24 cellular contexts compared by ENCODE assay signal in the genomic region with DNA sequence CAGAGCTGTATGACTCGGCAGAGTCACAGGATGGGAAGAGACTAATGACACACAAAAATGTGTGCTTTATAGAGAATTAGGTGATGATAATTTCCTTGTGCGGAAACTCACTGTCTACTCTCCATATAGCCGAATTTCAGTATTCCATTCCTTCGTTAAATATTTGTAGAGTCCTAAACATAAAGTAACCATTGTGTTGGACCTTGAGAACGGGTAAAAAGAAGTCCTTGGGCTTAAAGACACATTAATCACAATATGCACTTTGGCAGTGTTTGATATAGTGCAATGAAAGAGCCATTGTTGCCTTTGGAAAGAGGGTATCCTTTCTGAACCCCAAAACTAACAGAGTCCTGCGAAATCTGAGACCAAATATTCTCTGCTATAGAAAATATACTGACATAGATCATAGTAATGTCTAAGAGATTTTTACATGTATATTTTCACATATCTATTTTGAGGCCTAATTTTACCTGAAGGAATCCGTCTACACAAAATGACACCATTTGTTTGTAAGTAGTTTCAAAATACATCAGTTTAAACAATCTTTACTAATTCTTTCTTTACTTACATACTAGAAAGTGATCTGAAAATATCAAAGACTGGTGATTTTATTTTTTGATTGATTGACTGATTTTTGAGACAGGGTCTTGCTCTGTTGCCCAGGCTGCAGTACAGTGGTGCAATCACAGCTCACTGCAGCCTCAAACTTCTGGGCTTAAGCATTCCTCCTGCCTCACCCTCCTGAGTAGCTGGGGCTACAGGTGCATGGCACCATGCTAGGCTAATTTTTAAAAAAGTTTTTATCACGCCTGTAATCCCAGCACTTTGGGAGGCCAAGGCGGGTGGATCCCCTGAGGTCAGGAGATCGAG.
"Had no signal": no experiment of that assay in that cellular context is flagged by ENCODE, and none has a peak within 500 bp of the region (broad histone marks: within the 10 kb centered on the region; RNA-seq: fewer than 3 reads in every experiment).

No MANE protein-coding gene starts in this region.

- H3K4me3 Mint-ChIP-seq: IgD-negative memory B cell had no signal

- H3K36me3 Mint-ChIP-seq: IgD-negative memory B cell had no signal

- ATAC-seq: K562 had no signal

- H3K9me3 Mint-ChIP-seq: IgD-negative memory B cell had no signal

- H3K27me3 Mint-ChIP-seq: IgD-negative memory B cell had no signal

- H3K4me1 Mint-ChIP-seq: IgD-negative memory B cell had no signal

- H3K27ac Mint-ChIP-seq: IgD-negative memory B cell had no signal

- H3K9me3 ChIP-seq: SK-N-SH had no signal

- H3K9ac ChIP-seq: KMS-11, SK-N-SH had no signal

- FAIRE-seq: K562 had no signal

- H3K4me2 ChIP-seq: KMS-11, SK-N-SH had no signal

- H3K4me3 ChIP-seq: K562 had no signal

- H3K27ac ChIP-seq: KMS-11, RWPE1 had no signal

- DNase-seq: Kasumi-1, MM.1S, MV-4-11, NCI-H1048, NCI-H1105, NCI-H1417, NCI-H1436 treated with DMSO at 0.1 percent for 48 hours, NCI-H1694, NCI-H1930, NCI-H2081, NCI-H2107, NCI-H2227 treated with DMSO at 0.1 percent for 48 hours, NCI-H446, NCI-H510A, NCI-H524 treated with DMSO at 0.1 percent for 48 hours, NCI-H69, NCI-H774, SHP77, SK-N-SH, SW 1271 had no signal
